ENCODE assay signal across 13 cellular contexts in genomic region chr13:42363941-42364612, GRCh38.
DNase-seq lines count a peak whose midpoint lies in the region; ATAC-seq, FAIRE-seq and TF ChIP-seq lines count a peak whose summit lies in the region.
"Had no signal": no experiment of that assay in that cellular context is flagged by ENCODE, and none has a peak within 500 bp of the region (broad histone marks: within the 10 kb centered on the region; RNA-seq: fewer than 3 reads in every experiment).

No MANE protein-coding gene starts in this region.

- no peak overlapping the region for H3K27ac ChIP-seq in astrocyte (ENCODE audit: low read depth, low read length)

- H3K79me2 ChIP-seq in astrocyte (ENCODE audit: insufficient read depth, low read length): no peaks in the 10 kb centered on the region

- FAIRE-seq in astrocyte (lab: Jason Lieb, UNC): no peak

- H3K36me3 Mint-ChIP-seq in astrocyte (ENCODE audit: low read depth, unreplicated experiment): no peaks in the 10 kb centered on the region
- H3K36me3 Mint-ChIP-seq: activated naive CD8-positive, alpha-beta T cell treated with anti-CD3 and anti-CD28 coated beads, Interleukin-2, amount 10 ng/mL, durations not matched to agents 7 days and 5 days; mesothelial cell of epicardium had no signal

- no peaks in the 10 kb centered on the region for H3K27me3 ChIP-seq in astrocyte (ENCODE audit: insufficient read depth, low read length)

- peaks cover 9% of the 10 kb centered on the region for H3K4me1 ChIP-seq in astrocyte (ENCODE audit: insufficient read depth, low read length)

- no peaks in the 10 kb centered on the region for H3K9me3 ChIP-seq in astrocyte (ENCODE audit: insufficient read depth, low read depth, low read length)

- peak; percentile 44 for DNase-seq in EL
- peak; percentile 62 for DNase-seq in M059J (ENCODE audit: low read depth)
- peak; percentile 8 for DNase-seq in astrocyte (ENCODE audit: low read depth)
- DNase-seq in left lobe of liver (ENCODE audit: low spot score): no peak
- no peak for DNase-seq in DMS114 treated with DMSO at 0.1 percent for 48 hours (lab: John Stamatoyannopoulos, UW; ENCODE audit: unreplicated experiment)
- no peak for DNase-seq in COR-L47 (lab: John Stamatoyannopoulos, UW)
- no peak for DNase-seq in occipital lobe (lab: John Stamatoyannopoulos, UW)
- DNase-seq: activated naive CD8-positive, alpha-beta T cell treated with anti-CD3 and anti-CD28 coated beads, Interleukin-2, amount 10 ng/mL, durations not matched to agents 7 days and 5 days; hippocampal formation; stimulated activated CD4-positive, alpha-beta T cell treated with anti-CD3 and anti-CD28 coated beads, Interleukin-4, amount 100 ng/mL, for 4 hours; stimulated activated naive CD8-positive, alpha-beta T cell treated with anti-CD3 and anti-CD28 coated beads, Interleukin-15, amount 100 ng/mL, for 72 hours had no signal

- no peaks in the 10 kb centered on the region for H3K9me3 Mint-ChIP-seq in astrocyte (ENCODE audit: unreplicated experiment)
- H3K9me3 Mint-ChIP-seq: activated naive CD8-positive, alpha-beta T cell treated with anti-CD3 and anti-CD28 coated beads, Interleukin-2, amount 10 ng/mL, durations not matched to agents 7 days and 5 days; mesothelial cell of epicardium; stimulated activated naive CD8-positive, alpha-beta T cell treated with anti-CD3 and anti-CD28 coated beads, Interleukin-15, amount 100 ng/mL, for 72 hours had no signal

- H3K4me3 Mint-ChIP-seq in astrocyte (ENCODE audit: unreplicated experiment): no peak overlapping the region
- H3K4me3 Mint-ChIP-seq: activated naive CD8-positive, alpha-beta T cell treated with anti-CD3 and anti-CD28 coated beads, Interleukin-2, amount 10 ng/mL, durations not matched to agents 7 days and 5 days; mesothelial cell of epicardium; stimulated activated naive CD8-positive, alpha-beta T cell treated with anti-CD3 and anti-CD28 coated beads, Interleukin-15, amount 100 ng/mL, for 72 hours had no signal

- H3K4me1 Mint-ChIP-seq in astrocyte (ENCODE audit: low read depth, unreplicated experiment): peaks cover 8% of the 10 kb centered on the region

- H3K27ac Mint-ChIP-seq in astrocyte (ENCODE audit: unreplicated experiment): no peak overlapping the region
- H3K27ac Mint-ChIP-seq: activated naive CD8-positive, alpha-beta T cell treated with anti-CD3 and anti-CD28 coated beads, Interleukin-2, amount 10 ng/mL, durations not matched to agents 7 days and 5 days; mesothelial cell of epicardium; stimulated activated naive CD8-positive, alpha-beta T cell treated with anti-CD3 and anti-CD28 coated beads, Interleukin-15, amount 100 ng/mL, for 72 hours had no signal

- no peak overlapping the region for H3K4me3 ChIP-seq in astrocyte (ENCODE audit: insufficient read depth, low read depth, low read length)

- peak overlapping the region; percentile 65 for H3K4me2 ChIP-seq in astrocyte (ENCODE audit: low read length)

- ATAC-seq in left lobe of liver: peak; percentile 55
- ATAC-seq in GM21381 (IDR thresholded peaks at IDR 0.05; ENCODE audit: unreplicated experiment): no peak
- ATAC-seq: stimulated activated naive CD8-positive, alpha-beta T cell treated with anti-CD3 and anti-CD28 coated beads, Interleukin-15, amount 100 ng/mL, for 72 hours had no signal

- TF ChIP-seq CTCF in astrocyte (IDR thresholded peaks at IDR 0.05; ENCODE audit: insufficient read depth, low read depth, low read length): no peak

- no peaks in the 10 kb centered on the region for H3K36me3 ChIP-seq in astrocyte (ENCODE audit: insufficient read depth, low read length)

- no peaks in the 10 kb centered on the region for H4K20me1 ChIP-seq in astrocyte (ENCODE audit: insufficient read depth, low read length)

- H3K27me3 Mint-ChIP-seq in astrocyte (ENCODE audit: low read depth, unreplicated experiment): peaks cover 3% of the 10 kb centered on the region
- H3K27me3 Mint-ChIP-seq: activated naive CD8-positive, alpha-beta T cell treated with anti-CD3 and anti-CD28 coated beads, Interleukin-2, amount 10 ng/mL, durations not matched to agents 7 days and 5 days; stimulated activated naive CD8-positive, alpha-beta T cell treated with anti-CD3 and anti-CD28 coated beads, Interleukin-15, amount 100 ng/mL, for 72 hours had no signal

- H3K9ac ChIP-seq in astrocyte (ENCODE audit: low read length): no peak overlapping the region

- H2AFZ ChIP-seq in astrocyte (ENCODE audit: low read depth, low read length): peak overlapping the region; percentile 21

Comparison
In these comparisons a context has a peak if more than half of its experiments do, and no peak if none do; other contexts are left out.
1. DNase-seq: peak in EL (single experiment), M059J (single experiment) and astrocyte (single experiment); none in left lobe of liver (single experiment), DMS114 treated with DMSO at 0.1 percent for 48 hours (single experiment), COR-L47 (single experiment) and occipital lobe (single experiment).